Comparison of ENCODE assay signal across 8 cellular contexts in genomic region chr4:121307441-121308327, GRCh38.
DNase-seq lines count a peak whose midpoint lies in the region; ATAC-seq, FAIRE-seq and TF ChIP-seq lines count a peak whose summit lies in the region.

No MANE protein-coding gene starts in this region.

- no peak overlapping the region for H3K27ac ChIP-seq in kidney (ENCODE audit: low read depth in 2 of 2, low read length in 2 of 2)

- H3K27me3 Mint-ChIP-seq in activated naive CD4-positive, alpha-beta T cell treated with anti-CD3 and anti-CD28 coated beads, Interleukin-2, amount 10 ng/mL, durations not matched to agents 7 days and 5 days = no peaks in the 10 kb centered on the region

- CTCF ChIA-PET in activated naive CD4-positive, alpha-beta T cell treated with anti-CD3 and anti-CD28 coated beads, Interleukin-2, amount 10 ng/mL, durations not matched to agents 7 days and 5 days (lab: Charles Lee) = interaction anchor here (0.8 to 2.4 kb wide), 30 partner anchors 10 to 1152 kb away, joined by 3 to 60 read pairs (median 4); no protein-coding TSS in a partner anchor

- H3K36me3 ChIP-seq in kidney (ENCODE audit: control insufficient read depth in 1 of 2, insufficient read depth in 2 of 2, low read length in 2 of 2) = no peaks in the 10 kb centered on the region

- H3K9me3 ChIP-seq in kidney (ENCODE audit: control insufficient read depth in 1 of 2, low read length in 2 of 2) = no peaks in the 10 kb centered on the region

- H3K9ac ChIP-seq in kidney (ENCODE audit: low read length in 2 of 2) = no peak overlapping the region

- peak; percentile 66 for TF ChIP-seq CTCF in D721Med (IDR thresholded peaks at IDR 0.05; ENCODE audit: insufficient read depth, missing control alignments)
- peak; percentile 34 for TF ChIP-seq CTCF in kidney (IDR thresholded peaks at IDR 0.05; ENCODE audit: borderline replicate concordance, extremely low read depth, insufficient read depth)

- no peak for FAIRE-seq in D721Med (lab: Jason Lieb, UNC)
- FAIRE-seq in kidney (lab: Jason Lieb, UNC) = no peak

- no peaks in the 10 kb centered on the region for H3K4me1 ChIP-seq in kidney (ENCODE audit: control insufficient read depth in 1 of 2, insufficient read depth in 1 of 2, low read depth in 1 of 2, low read length in 2 of 2)

- intact Hi-C loops in kidney (cut with DNase I) = no loop called here

- ATAC-seq in HG03103 (IDR thresholded peaks at IDR 0.05; ENCODE audit: low read depth, unreplicated experiment) = peak; percentile 95

- no peaks in the 10 kb centered on the region for H3K36me3 Mint-ChIP-seq in activated naive CD4-positive, alpha-beta T cell treated with anti-CD3 and anti-CD28 coated beads, Interleukin-2, amount 10 ng/mL, durations not matched to agents 7 days and 5 days

- peaks cover 12% of the 10 kb centered on the region for H3K4me1 Mint-ChIP-seq in activated naive CD4-positive, alpha-beta T cell treated with anti-CD3 and anti-CD28 coated beads, Interleukin-2, amount 10 ng/mL, durations not matched to agents 7 days and 5 days

- DNase-seq in D721Med (ENCODE audit: insufficient read length, low spot score) (no peak), GM19238 (ENCODE audit: insufficient read length, low spot score) (peak; percentile 21), NOMO-1 treated with DMSO at 0.1 percent for 48 hours (lab: John Stamatoyannopoulos, UW; ENCODE audit: unreplicated experiment) (peak; percentile 59), kidney (no peak), stromal cell of bone marrow (ENCODE audit: low read depth) (peak; percentile 18), NCI-H187 treated with DMSO at 0.1 percent for 48 hours (lab: John Stamatoyannopoulos, UW) (no peak)
- DNase-seq in activated naive CD4-positive, alpha-beta T cell treated with anti-CD3 and anti-CD28 coated beads, Interleukin-2, amount 10 ng/mL, durations not matched to agents 7 days and 5 days = peak; percentile 56

- H3K4me3 Mint-ChIP-seq in activated naive CD4-positive, alpha-beta T cell treated with anti-CD3 and anti-CD28 coated beads, Interleukin-2, amount 10 ng/mL, durations not matched to agents 7 days and 5 days = no peak overlapping the region

- H3K9me3 Mint-ChIP-seq in activated naive CD4-positive, alpha-beta T cell treated with anti-CD3 and anti-CD28 coated beads, Interleukin-2, amount 10 ng/mL, durations not matched to agents 7 days and 5 days = no peaks in the 10 kb centered on the region

- H3K4me3 ChIP-seq in kidney (ENCODE audit: low read length in 2 of 2) = no peak overlapping the region

- H3K27ac Mint-ChIP-seq in activated naive CD4-positive, alpha-beta T cell treated with anti-CD3 and anti-CD28 coated beads, Interleukin-2, amount 10 ng/mL, durations not matched to agents 7 days and 5 days = no peak overlapping the region

Comparison
In these comparisons a context has a peak if more than half of its experiments do, and no peak if none do; other contexts are left out.
1. DNase-seq: peak in GM19238 (single experiment), NOMO-1 treated with DMSO at 0.1 percent for 48 hours (single experiment), activated naive CD4-positive, alpha-beta T cell treated with anti-CD3 and anti-CD28 coated beads, Interleukin-2, amount 10 ng/mL, durations not matched to agents 7 days and 5 days (single experiment) and stromal cell of bone marrow (single experiment); none in D721Med (single experiment), kidney (single experiment) and NCI-H187 treated with DMSO at 0.1 percent for 48 hours (single experiment).